Comparison of ENCODE assay signal across 18 cellular contexts in genomic region chr13:28539625-28540286, GRCh38. TPM values are rescaled to one million over a fixed set of nuclear protein-coding genes. Genes with fewer than 3 reads are reported as not detected.
A peak's percentile ranks its signal among the peaks of the same experiment; 100 is the strongest.
DNase-seq lines count a peak whose midpoint lies in the region; ATAC-seq lines count a peak whose summit lies in the region.
"Had no signal": no experiment of that assay in that cellular context is flagged by ENCODE, and none has a peak within 500 bp of the region (broad histone marks: within the 10 kb centered on the region; RNA-seq: fewer than 3 reads in every experiment).

No MANE protein-coding gene starts in this region.

- peaks cover 32% of the 10 kb centered on the region for H3K4me1 Mint-ChIP-seq in activated naive CD8-positive, alpha-beta T cell treated with anti-CD3 and anti-CD28 coated beads, Interleukin-2, amount 50 U/mL, for 24 hours
- peaks cover 4% of the 10 kb centered on the region for H3K4me1 Mint-ChIP-seq in activated naive CD8-positive, alpha-beta T cell treated with anti-CD3 and anti-CD28 coated beads for 36 hours
- peaks cover 27% of the 10 kb centered on the region for H3K4me1 Mint-ChIP-seq in activated CD4-positive, alpha-beta memory T cell treated with anti-CD3 and anti-CD28 coated beads, Interleukin-2, amount 10 ng/mL, durations not matched to agents 7 days and 5 days

- peaks cover 19% of the 10 kb centered on the region for H3K9me3 Mint-ChIP-seq in activated naive CD8-positive, alpha-beta T cell treated with anti-CD3 and anti-CD28 coated beads, Interleukin-2, amount 50 U/mL, for 24 hours
- H3K9me3 Mint-ChIP-seq in activated naive CD8-positive, alpha-beta T cell treated with anti-CD3 and anti-CD28 coated beads for 36 hours = peaks cover 10% of the 10 kb centered on the region
- H3K9me3 Mint-ChIP-seq in activated CD4-positive, alpha-beta memory T cell treated with anti-CD3 and anti-CD28 coated beads, Interleukin-2, amount 10 ng/mL, durations not matched to agents 7 days and 5 days = peaks cover 13% of the 10 kb centered on the region

- peaks cover 6% of the 10 kb centered on the region for H3K36me3 Mint-ChIP-seq in activated naive CD8-positive, alpha-beta T cell treated with anti-CD3 and anti-CD28 coated beads, Interleukin-2, amount 50 U/mL, for 24 hours (ENCODE audit: low read depth)
- H3K36me3 Mint-ChIP-seq in activated naive CD8-positive, alpha-beta T cell treated with anti-CD3 and anti-CD28 coated beads for 36 hours = no peaks in the 10 kb centered on the region
- H3K36me3 Mint-ChIP-seq in activated CD4-positive, alpha-beta memory T cell treated with anti-CD3 and anti-CD28 coated beads, Interleukin-2, amount 10 ng/mL, durations not matched to agents 7 days and 5 days (ENCODE audit: low read depth) = peaks cover 7% of the 10 kb centered on the region
- H3K36me3 Mint-ChIP-seq: CD4-positive, CD25-positive, alpha-beta regulatory T cell had no signal

- peaks cover 32% of the 10 kb centered on the region for H3K27me3 Mint-ChIP-seq in activated naive CD8-positive, alpha-beta T cell treated with anti-CD3 and anti-CD28 coated beads, Interleukin-2, amount 50 U/mL, for 24 hours
- H3K27me3 Mint-ChIP-seq in activated naive CD8-positive, alpha-beta T cell treated with anti-CD3 and anti-CD28 coated beads for 36 hours = peaks cover 20% of the 10 kb centered on the region
- H3K27me3 Mint-ChIP-seq in activated CD4-positive, alpha-beta memory T cell treated with anti-CD3 and anti-CD28 coated beads, Interleukin-2, amount 10 ng/mL, durations not matched to agents 7 days and 5 days = peaks cover 6% of the 10 kb centered on the region

- H3K4me3 Mint-ChIP-seq in activated naive CD8-positive, alpha-beta T cell treated with anti-CD3 and anti-CD28 coated beads, Interleukin-2, amount 50 U/mL, for 24 hours = peak overlapping the region; percentile 5
- H3K4me3 Mint-ChIP-seq in activated naive CD8-positive, alpha-beta T cell treated with anti-CD3 and anti-CD28 coated beads for 36 hours = no peak overlapping the region
- H3K4me3 Mint-ChIP-seq in activated CD4-positive, alpha-beta memory T cell treated with anti-CD3 and anti-CD28 coated beads, Interleukin-2, amount 10 ng/mL, durations not matched to agents 7 days and 5 days = no peak overlapping the region
- H3K4me3 Mint-ChIP-seq: B cell; CD4-positive, CD25-positive, alpha-beta regulatory T cell had no signal

- H3K27ac Mint-ChIP-seq in activated naive CD8-positive, alpha-beta T cell treated with anti-CD3 and anti-CD28 coated beads, Interleukin-2, amount 50 U/mL, for 24 hours = peak overlapping the region; percentile 74
- H3K27ac Mint-ChIP-seq in activated naive CD8-positive, alpha-beta T cell treated with anti-CD3 and anti-CD28 coated beads for 36 hours = no peak overlapping the region
- H3K27ac Mint-ChIP-seq in activated CD4-positive, alpha-beta memory T cell treated with anti-CD3 and anti-CD28 coated beads, Interleukin-2, amount 10 ng/mL, durations not matched to agents 7 days and 5 days = peak overlapping the region; percentile 57
- H3K27ac Mint-ChIP-seq: B cell; CD4-positive, CD25-positive, alpha-beta regulatory T cell had no signal

- CTCF ChIA-PET in activated CD4-positive, alpha-beta memory T cell treated with anti-CD3 and anti-CD28 coated beads, Interleukin-2, amount 10 ng/mL, durations not matched to agents 7 days and 5 days (lab: Charles Lee) = no interaction called here

- no peak for DNase-seq in activated naive CD8-positive, alpha-beta T cell treated with anti-CD3 and anti-CD28 coated beads, Interleukin-2, amount 50 U/mL, for 24 hours
- DNase-seq in activated naive CD8-positive, alpha-beta T cell treated with anti-CD3 and anti-CD28 coated beads for 36 hours = no peak
- no peak for DNase-seq in activated CD4-positive, alpha-beta memory T cell treated with anti-CD3 and anti-CD28 coated beads, Interleukin-2, amount 10 ng/mL, durations not matched to agents 7 days and 5 days
- no peak for DNase-seq in HK-2 (ENCODE audit: unreplicated experiment)
- DNase-seq in dedifferentiated amniotic fluid mesenchymal stem cell (ENCODE audit: extremely low spot score) = no peak
- DNase-seq: CD4-positive, CD25-positive, alpha-beta regulatory T cell; KG1; NCI-H1436 treated with DMSO at 0.1 percent for 48 hours; NCI-H2029 treated with DMSO at 0.1 percent for 48 hours; NCI-H2171 treated with DMSO at 0.1 percent for 48 hours; NCI-H446 treated with DMSO at 0.1 percent for 48 hours; NK-92 treated with Interleukin-12 subunit alpha and Interleukin-12 subunit beta, amount 100 ng/mL, for 24 hours; RPMI8226; SJCRH30 had no signal

- ATAC-seq in activated naive CD8-positive, alpha-beta T cell treated with anti-CD3 and anti-CD28 coated beads, Interleukin-2, amount 50 U/mL, for 24 hours = peak; percentile 11
- ATAC-seq in GM19455 (IDR thresholded peaks at IDR 0.05; ENCODE audit: unreplicated experiment) (peak; percentile 40), GM18502 (IDR thresholded peaks at IDR 0.05; ENCODE audit: poor library complexity, unreplicated experiment) (no peak)
- ATAC-seq: HepG2 had no signal

- POLR2A ChIA-PET in activated CD4-positive, alpha-beta memory T cell treated with anti-CD3 and anti-CD28 coated beads, Interleukin-2, amount 10 ng/mL, durations not matched to agents 7 days and 5 days (lab: Charles Lee) = no interaction called here

RNA-seq across cellular contexts. Expression of gene FLT1, which starts 44.8 kb away (rescaled TPM):
- total RNA-seq in activated naive CD8-positive, alpha-beta T cell treated with anti-CD3 and anti-CD28 coated beads for 36 hours = 1 to 10 TPM; 2.5 to 3.3 TPM
- 1 to 10 TPM; 2.0 to 2.5 TPM for total RNA-seq in activated CD4-positive, alpha-beta memory T cell treated with anti-CD3 and anti-CD28 coated beads, Interleukin-2, amount 10 ng/mL, durations not matched to agents 7 days and 5 days
